Comparison of ENCODE assay signal across 1 cellular context in genomic region chrX:150211988-150212387, GRCh38.
TF ChIP-seq lines count a peak whose summit lies in the region.

No MANE protein-coding gene starts in this region.

TF ChIP-seq in H1, 55 proteins besides CTCF, POLR2A, EP300 and RAD21 (continued from another document):
- TF ChIP-seq, protein P1, sequence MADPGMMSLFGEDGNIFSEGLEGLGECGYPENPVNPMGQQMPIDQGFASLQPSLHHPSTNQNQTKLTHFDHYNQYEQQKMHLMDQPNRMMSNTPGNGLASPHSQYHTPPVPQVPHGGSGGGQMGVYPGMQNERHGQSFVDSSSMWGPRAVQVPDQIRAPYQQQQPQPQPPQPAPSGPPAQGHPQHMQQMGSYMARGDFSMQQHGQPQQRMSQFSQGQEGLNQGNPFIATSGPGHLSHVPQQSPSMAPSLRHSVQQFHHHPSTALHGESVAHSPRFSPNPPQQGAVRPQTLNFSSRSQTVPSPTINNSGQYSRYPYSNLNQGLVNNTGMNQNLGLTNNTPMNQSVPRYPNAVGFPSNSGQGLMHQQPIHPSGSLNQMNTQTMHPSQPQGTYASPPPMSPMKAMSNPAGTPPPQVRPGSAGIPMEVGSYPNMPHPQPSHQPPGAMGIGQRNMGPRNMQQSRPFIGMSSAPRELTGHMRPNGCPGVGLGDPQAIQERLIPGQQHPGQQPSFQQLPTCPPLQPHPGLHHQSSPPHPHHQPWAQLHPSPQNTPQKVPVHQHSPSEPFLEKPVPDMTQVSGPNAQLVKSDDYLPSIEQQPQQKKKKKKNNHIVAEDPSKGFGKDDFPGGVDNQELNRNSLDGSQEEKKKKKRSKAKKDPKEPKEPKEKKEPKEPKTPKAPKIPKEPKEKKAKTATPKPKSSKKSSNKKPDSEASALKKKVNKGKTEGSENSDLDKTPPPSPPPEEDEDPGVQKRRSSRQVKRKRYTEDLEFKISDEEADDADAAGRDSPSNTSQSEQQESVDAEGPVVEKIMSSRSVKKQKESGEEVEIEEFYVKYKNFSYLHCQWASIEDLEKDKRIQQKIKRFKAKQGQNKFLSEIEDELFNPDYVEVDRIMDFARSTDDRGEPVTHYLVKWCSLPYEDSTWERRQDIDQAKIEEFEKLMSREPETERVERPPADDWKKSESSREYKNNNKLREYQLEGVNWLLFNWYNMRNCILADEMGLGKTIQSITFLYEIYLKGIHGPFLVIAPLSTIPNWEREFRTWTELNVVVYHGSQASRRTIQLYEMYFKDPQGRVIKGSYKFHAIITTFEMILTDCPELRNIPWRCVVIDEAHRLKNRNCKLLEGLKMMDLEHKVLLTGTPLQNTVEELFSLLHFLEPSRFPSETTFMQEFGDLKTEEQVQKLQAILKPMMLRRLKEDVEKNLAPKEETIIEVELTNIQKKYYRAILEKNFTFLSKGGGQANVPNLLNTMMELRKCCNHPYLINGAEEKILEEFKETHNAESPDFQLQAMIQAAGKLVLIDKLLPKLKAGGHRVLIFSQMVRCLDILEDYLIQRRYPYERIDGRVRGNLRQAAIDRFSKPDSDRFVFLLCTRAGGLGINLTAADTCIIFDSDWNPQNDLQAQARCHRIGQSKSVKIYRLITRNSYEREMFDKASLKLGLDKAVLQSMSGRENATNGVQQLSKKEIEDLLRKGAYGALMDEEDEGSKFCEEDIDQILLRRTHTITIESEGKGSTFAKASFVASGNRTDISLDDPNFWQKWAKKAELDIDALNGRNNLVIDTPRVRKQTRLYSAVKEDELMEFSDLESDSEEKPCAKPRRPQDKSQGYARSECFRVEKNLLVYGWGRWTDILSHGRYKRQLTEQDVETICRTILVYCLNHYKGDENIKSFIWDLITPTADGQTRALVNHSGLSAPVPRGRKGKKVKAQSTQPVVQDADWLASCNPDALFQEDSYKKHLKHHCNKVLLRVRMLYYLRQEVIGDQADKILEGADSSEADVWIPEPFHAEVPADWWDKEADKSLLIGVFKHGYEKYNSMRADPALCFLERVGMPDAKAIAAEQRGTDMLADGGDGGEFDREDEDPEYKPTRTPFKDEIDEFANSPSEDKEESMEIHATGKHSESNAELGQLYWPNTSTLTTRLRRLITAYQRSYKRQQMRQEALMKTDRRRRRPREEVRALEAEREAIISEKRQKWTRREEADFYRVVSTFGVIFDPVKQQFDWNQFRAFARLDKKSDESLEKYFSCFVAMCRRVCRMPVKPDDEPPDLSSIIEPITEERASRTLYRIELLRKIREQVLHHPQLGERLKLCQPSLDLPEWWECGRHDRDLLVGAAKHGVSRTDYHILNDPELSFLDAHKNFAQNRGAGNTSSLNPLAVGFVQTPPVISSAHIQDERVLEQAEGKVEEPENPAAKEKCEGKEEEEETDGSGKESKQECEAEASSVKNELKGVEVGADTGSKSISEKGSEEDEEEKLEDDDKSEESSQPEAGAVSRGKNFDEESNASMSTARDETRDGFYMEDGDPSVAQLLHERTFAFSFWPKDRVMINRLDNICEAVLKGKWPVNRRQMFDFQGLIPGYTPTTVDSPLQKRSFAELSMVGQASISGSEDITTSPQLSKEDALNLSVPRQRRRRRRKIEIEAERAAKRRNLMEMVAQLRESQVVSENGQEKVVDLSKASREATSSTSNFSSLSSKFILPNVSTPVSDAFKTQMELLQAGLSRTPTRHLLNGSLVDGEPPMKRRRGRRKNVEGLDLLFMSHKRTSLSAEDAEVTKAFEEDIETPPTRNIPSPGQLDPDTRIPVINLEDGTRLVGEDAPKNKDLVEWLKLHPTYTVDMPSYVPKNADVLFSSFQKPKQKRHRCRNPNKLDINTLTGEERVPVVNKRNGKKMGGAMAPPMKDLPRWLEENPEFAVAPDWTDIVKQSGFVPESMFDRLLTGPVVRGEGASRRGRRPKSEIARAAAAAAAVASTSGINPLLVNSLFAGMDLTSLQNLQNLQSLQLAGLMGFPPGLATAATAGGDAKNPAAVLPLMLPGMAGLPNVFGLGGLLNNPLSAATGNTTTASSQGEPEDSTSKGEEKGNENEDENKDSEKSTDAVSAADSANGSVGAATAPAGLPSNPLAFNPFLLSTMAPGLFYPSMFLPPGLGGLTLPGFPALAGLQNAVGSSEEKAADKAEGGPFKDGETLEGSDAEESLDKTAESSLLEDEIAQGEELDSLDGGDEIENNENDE (IDR thresholded peaks at IDR 0.05; ENCODE audit: insufficient replicate concordance, low read length), result no peak
- no peak for TF ChIP-seq RFX5 (IDR thresholded peaks at IDR 0.05; ENCODE audit: borderline replicate concordance, low read depth, low read length)
- no peak for TF ChIP-seq TEAD4 (IDR thresholded peaks at IDR 0.05; ENCODE audit: low read depth, low read length)
